In the genomic region with DNA sequence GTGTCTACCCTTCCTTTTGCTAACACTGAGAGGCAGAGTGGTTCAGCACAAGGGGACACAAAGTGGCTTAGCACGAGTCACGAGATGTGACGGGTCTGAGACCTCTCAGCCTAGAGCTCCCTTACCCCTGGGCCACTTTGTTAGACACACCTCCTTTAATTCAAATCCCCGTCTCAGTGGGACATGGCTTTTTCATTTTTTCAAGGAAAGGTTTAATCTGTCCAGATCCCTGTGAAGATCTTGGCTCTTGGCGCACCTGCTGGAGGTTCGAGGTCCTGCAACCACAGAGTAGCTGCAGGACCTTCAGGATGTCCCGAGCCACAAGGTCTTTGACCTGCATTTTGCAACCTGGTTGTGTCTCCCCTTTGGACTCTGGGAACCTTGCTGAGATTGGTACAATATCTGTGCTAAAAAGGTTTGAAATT, we compare ENCODE assay signal across 1 cellular context.
TF ChIP-seq lines count a peak whose summit lies in the region.

No MANE protein-coding gene starts in this region.

TF ChIP-seq in IMR-90, 13 proteins besides CTCF, POLR2A, EP300 and RAD21:
- no peak for TF ChIP-seq MAZ (IDR thresholded peaks at IDR 0.05; ENCODE audit: borderline replicate concordance, low read depth, low read length)
